ENCODE assay signal across 23 cellular contexts in the genomic region with DNA sequence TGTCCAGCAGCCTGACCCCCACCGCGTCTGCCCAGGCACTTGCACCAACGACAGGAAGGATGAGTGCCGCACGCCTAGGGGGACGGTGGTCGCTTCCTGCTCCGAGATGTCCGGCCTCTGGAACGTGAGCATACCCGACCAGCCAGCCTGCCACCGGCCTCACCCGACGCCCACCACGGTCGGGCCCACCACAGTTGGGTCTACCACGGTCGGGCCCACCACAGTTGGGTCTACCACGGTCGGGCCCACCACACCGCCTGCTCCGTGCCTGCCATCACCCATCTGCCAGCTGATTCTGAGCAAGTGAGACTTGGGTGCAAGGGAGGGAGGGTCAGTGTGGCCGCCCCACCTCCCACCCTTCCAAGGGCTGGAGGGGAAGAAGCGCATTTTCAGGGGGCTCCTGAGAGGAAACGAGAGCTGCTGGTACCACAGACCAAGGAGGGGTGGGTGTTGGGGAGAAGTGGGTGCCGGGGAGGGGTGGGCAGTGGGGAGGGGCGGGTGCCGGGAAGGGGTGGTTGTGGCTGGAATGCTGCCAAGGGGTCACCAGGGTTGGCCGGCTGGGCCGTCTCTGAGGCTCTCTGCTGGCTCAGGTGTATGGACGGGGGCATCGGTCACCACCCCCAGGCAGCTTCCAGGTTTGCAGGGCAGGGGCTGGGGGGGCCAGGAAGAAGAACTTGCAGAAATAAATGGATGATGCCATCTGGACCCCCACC. TPM values are rescaled to one million over a fixed set of nuclear protein-coding genes. Genes with fewer than 3 reads are reported as not detected.
A peak's percentile ranks its signal among the peaks of the same experiment; 100 is the strongest.
DNase-seq lines count a peak whose midpoint lies in the region; ATAC-seq and TF ChIP-seq lines count a peak whose summit lies in the region.
"Had no signal": no experiment of that assay in that cellular context is flagged by ENCODE, and none has a peak within 500 bp of the region (broad histone marks: within the 10 kb centered on the region; RNA-seq: fewer than 3 reads in every experiment).

No MANE protein-coding gene starts in this region.

- no peak for ATAC-seq in HG03097 (IDR thresholded peaks at IDR 0.05; ENCODE audit: low FRiP score, unreplicated experiment)

- H3K27ac ChIP-seq in spleen = no peak overlapping the region
- no peak overlapping the region for H3K27ac ChIP-seq in effector memory CD4-positive, alpha-beta T cell (ENCODE audit: insufficient read depth, low read length, poor library complexity, severe bottlenecking)
- H3K27ac ChIP-seq: VCaP had no signal

- intact Hi-C loops in spleen (cut with DNase I; ENCODE audit: low total_unique reads) = no loop called here

- TF ChIP-seq CTCF in GM10266 (IDR thresholded peaks at IDR 0.05; ENCODE audit: control insufficient read depth, insufficient read depth, low read depth, missing control alignments) (no peak), spleen (IDR thresholded peaks at IDR 0.05 in 8 of 11, conservative IDR thresholded peaks at IDR 0.05 in 3 of 11) (no peak)

- H3K4me3 ChIP-seq in spleen = no peak overlapping the region
- H3K4me3 ChIP-seq in effector memory CD4-positive, alpha-beta T cell (ENCODE audit: insufficient read depth, low read depth, low read length, poor library complexity, severe bottlenecking) = no peak overlapping the region

- TF ChIP-seq POLR2A in spleen (IDR thresholded peaks at IDR 0.05) = no peak

- H3K4me1 ChIP-seq in spleen = no peaks in the 10 kb centered on the region
- no peaks in the 10 kb centered on the region for H3K4me1 ChIP-seq in effector memory CD4-positive, alpha-beta T cell (ENCODE audit: control insufficient read depth, insufficient read depth, low read length, poor library complexity, severe bottlenecking)
- H3K4me1 ChIP-seq: BE2C had no signal

- WGBS in spleen, 5 donors = 80 to 93% (median 88%) methylated on average over 22 to 32 of the region's 32 CpGs

- peaks cover 0 to 75% (median 28%) of the 10 kb centered on the region in 7 donors for H3K27me3 ChIP-seq in spleen (replicated peaks in 1 of 7)
- no peaks in the 10 kb centered on the region for H3K27me3 ChIP-seq in effector memory CD4-positive, alpha-beta T cell (replicated peaks; ENCODE audit: control insufficient read depth, insufficient read depth, low read length, poor library complexity, severe bottlenecking)

- no peaks in the 10 kb centered on the region for H3K36me3 ChIP-seq in spleen
- H3K36me3 ChIP-seq in effector memory CD4-positive, alpha-beta T cell (ENCODE audit: control insufficient read depth, insufficient read depth, low read length) = no peaks in the 10 kb centered on the region
- H3K36me3 ChIP-seq: BE2C had no signal

- H3K9me3 ChIP-seq in spleen = no peaks in the 10 kb centered on the region
- no peaks in the 10 kb centered on the region for H3K9me3 ChIP-seq in effector memory CD4-positive, alpha-beta T cell (ENCODE audit: control insufficient read depth, low read length)
- H3K9me3 ChIP-seq: BE2C had no signal

- peak; percentile 10 for DNase-seq in activated CD8-positive, alpha-beta memory T cell treated with anti-CD3 and anti-CD28 coated beads, Interleukin-2, amount 50 U/mL, for 4 hours
- no peak for DNase-seq in activated CD8-positive, alpha-beta memory T cell treated with anti-CD3 and anti-CD28 coated beads for 24 hours
- DNase-seq in GM10266 (ENCODE audit: extremely low spot score) (peak; percentile 12), iPS-NIHi11 (ENCODE audit: low spot score) (peak; percentile 4), spleen (peak; percentile 67), SIG-M5 (lab: John Stamatoyannopoulos, UW) (no peak)
- no peak for DNase-seq in effector memory CD4-positive, alpha-beta T cell
- DNase-seq: activated CD4-positive, alpha-beta memory T cell treated with anti-CD3 and anti-CD28 coated beads for 36 hours; activated naive CD4-positive, alpha-beta T cell; activated T-cell treated with anti-CD3 and anti-CD28 coated beads, Interleukin-2, amount 50 U/mL, for 1 hour; BE2C; COR-L47; HCEC 1CT; Karpas-422; NCI-H1694 treated with DMSO at 0.1 percent for 48 hours; stimulated activated naive CD4-positive, alpha-beta T cell; trophoblast cell had no signal

RNA-seq across cellular contexts. Expression of gene MUC5B, which starts 27.7 kb away (rescaled TPM):
- total RNA-seq in spleen = under 1 TPM in 1 of 7 donors, not detected in 6; 0.09 TPM
- polyA plus RNA-seq in spleen = under 1 TPM in 2 of 3 donors, not detected in 1; under 0.01 TPM
- total RNA-seq: activated CD4-positive, alpha-beta memory T cell treated with anti-CD3 and anti-CD28 coated beads for 36 hours; Daoy; fibroblast of lung; glomerular endothelial cell had no signal
- polyA plus RNA-seq: fibroblast of lung had no signal

RNA-seq across cellular contexts. Expression of gene MUC5AC, which starts 37.4 kb away (rescaled TPM):
- not detected for total RNA-seq in spleen
- under 1 TPM in 2 of 3 donors, not detected in 1; under 0.01 TPM for polyA plus RNA-seq in spleen
- total RNA-seq: activated CD4-positive, alpha-beta memory T cell treated with anti-CD3 and anti-CD28 coated beads for 36 hours; Daoy; fibroblast of lung; glomerular endothelial cell; liver had no signal
- polyA plus RNA-seq: fibroblast of lung, liver had no signal

Comparison
In these comparisons a context has a peak if more than half of its experiments do, and no peak if none do; other contexts are left out.
1. DNase-seq: peak in activated CD8-positive, alpha-beta memory T cell treated with anti-CD3 and anti-CD28 coated beads, Interleukin-2, amount 50 U/mL, for 4 hours (single experiment), GM10266 (single experiment), iPS-NIHi11 (single experiment) and spleen (single experiment); none in activated CD8-positive, alpha-beta memory T cell treated with anti-CD3 and anti-CD28 coated beads for 24 hours (single experiment), effector memory CD4-positive, alpha-beta T cell (0 of 3) and SIG-M5 (single experiment).